26 cellular contexts compared by ENCODE assay signal in the genomic region with DNA sequence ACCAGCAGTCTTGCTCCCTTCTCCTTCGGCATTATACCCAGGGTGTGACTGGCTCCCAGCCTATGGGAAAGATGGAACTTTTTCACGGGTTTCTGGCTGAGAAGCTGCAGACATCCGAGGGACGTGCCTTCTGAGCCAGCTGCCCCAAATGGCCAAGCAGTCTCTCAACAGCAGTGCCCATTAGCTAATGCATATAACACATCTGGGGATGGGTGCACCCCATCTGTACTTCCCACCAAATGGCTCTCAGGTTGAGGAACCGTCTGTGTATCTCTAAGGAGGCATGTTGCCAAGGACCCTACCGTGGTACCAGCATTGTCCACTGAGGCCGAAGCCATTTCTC.
"Had no signal": no experiment of that assay in that cellular context is flagged by ENCODE, and none has a peak within 500 bp of the region (broad histone marks: within the 10 kb centered on the region; RNA-seq: fewer than 3 reads in every experiment).

No MANE protein-coding gene starts in this region.

- H3K36me3 Mint-ChIP-seq: activated CD8-positive, alpha-beta memory T cell treated with anti-CD3 and anti-CD28 coated beads, Interleukin-2, amount 10 ng/mL, durations not matched to agents 7 days and 5 days; activated naive CD8-positive, alpha-beta T cell treated with anti-CD3 and anti-CD28 coated beads, Interleukin-2, amount 10 ng/mL, durations not matched to agents 7 days and 5 days; brain; WTC11 had no signal

- H3K27ac Mint-ChIP-seq: activated CD8-positive, alpha-beta memory T cell treated with anti-CD3 and anti-CD28 coated beads, Interleukin-2, amount 10 ng/mL, durations not matched to agents 7 days and 5 days; activated CD8-positive, alpha-beta T cell treated with anti-CD3 and anti-CD28 coated beads for 36 hours; activated naive CD4-positive, alpha-beta T cell treated with anti-CD3 and anti-CD28 coated beads for 36 hours; activated naive CD8-positive, alpha-beta T cell treated with anti-CD3 and anti-CD28 coated beads, Interleukin-2, amount 10 ng/mL, durations not matched to agents 7 days and 5 days; WTC11 had no signal

- H3K9me3 Mint-ChIP-seq: activated CD8-positive, alpha-beta T cell treated with anti-CD3 and anti-CD28 coated beads for 36 hours; activated naive CD4-positive, alpha-beta T cell treated with anti-CD3 and anti-CD28 coated beads for 36 hours; activated naive CD8-positive, alpha-beta T cell treated with anti-CD3 and anti-CD28 coated beads, Interleukin-2, amount 10 ng/mL, durations not matched to agents 7 days and 5 days; nephron; WTC11 had no signal

- H3K4me1 ChIP-seq: psoas muscle had no signal

- H3K4me3 ChIP-seq: ascending aorta, cardiac muscle cell, coronary artery, dorsolateral prefrontal cortex, gastroesophageal sphincter, hepatocyte, pancreas, psoas muscle, tibial nerve had no signal

- H3K9me3 ChIP-seq: ascending aorta, gastroesophageal sphincter, neutrophil, pancreas, psoas muscle, tibial nerve had no signal

- ATAC-seq: activated CD8-positive, alpha-beta memory T cell treated with anti-CD3 and anti-CD28 coated beads, Interleukin-2, amount 10 ng/mL, durations not matched to agents 7 days and 5 days; activated CD8-positive, alpha-beta T cell treated with anti-CD3 and anti-CD28 coated beads for 36 hours; gastroesophageal sphincter had no signal

- H3K27ac ChIP-seq: ascending aorta, cardiac muscle cell, coronary artery, gastroesophageal sphincter, hepatocyte, neutrophil, psoas muscle had no signal

- H3K27me3 ChIP-seq: ascending aorta, cardiac muscle cell, dorsolateral prefrontal cortex, hepatocyte, neutrophil, pancreas, tibial nerve had no signal

- H3K4me3 Mint-ChIP-seq: activated CD8-positive, alpha-beta memory T cell treated with anti-CD3 and anti-CD28 coated beads, Interleukin-2, amount 10 ng/mL, durations not matched to agents 7 days and 5 days; activated CD8-positive, alpha-beta T cell treated with anti-CD3 and anti-CD28 coated beads for 36 hours; activated naive CD4-positive, alpha-beta T cell treated with anti-CD3 and anti-CD28 coated beads for 36 hours; activated naive CD8-positive, alpha-beta T cell treated with anti-CD3 and anti-CD28 coated beads, Interleukin-2, amount 10 ng/mL, durations not matched to agents 7 days and 5 days; brain; nephron; WTC11 had no signal

- H3K4me1 Mint-ChIP-seq: activated CD8-positive, alpha-beta memory T cell treated with anti-CD3 and anti-CD28 coated beads, Interleukin-2, amount 10 ng/mL, durations not matched to agents 7 days and 5 days; brain had no signal

- H3K27me3 Mint-ChIP-seq: activated CD8-positive, alpha-beta T cell treated with anti-CD3 and anti-CD28 coated beads for 36 hours; activated naive CD8-positive, alpha-beta T cell treated with anti-CD3 and anti-CD28 coated beads, Interleukin-2, amount 10 ng/mL, durations not matched to agents 7 days and 5 days; brain had no signal

- H3K36me3 ChIP-seq: ascending aorta, cardiac muscle cell, gastroesophageal sphincter, neutrophil, pancreas, tibial nerve had no signal

- DNase-seq: activated CD4-positive, alpha-beta T cell treated with anti-CD3 and anti-CD28 coated beads, Interleukin-2, amount 50 U/mL, for 1 hour; activated CD8-positive, alpha-beta memory T cell treated with anti-CD3 and anti-CD28 coated beads, Interleukin-2, amount 10 ng/mL, durations not matched to agents 7 days and 5 days; activated CD8-positive, alpha-beta T cell treated with anti-CD3 and anti-CD28 coated beads for 36 hours; activated effector memory CD4-positive, alpha-beta T cell treated with Interleukin-2 at 50 U/mL for 16 hours; activated naive CD4-positive, alpha-beta T cell treated with anti-CD3 and anti-CD28 coated beads for 36 hours; activated naive CD8-positive, alpha-beta T cell treated with anti-CD3 and anti-CD28 coated beads, Interleukin-2, amount 10 ng/mL, durations not matched to agents 7 days and 5 days; activated T-cell treated with anti-CD3 and anti-CD28 coated beads for 4 hours; dorsolateral prefrontal cortex; effector memory CD4-positive, alpha-beta T cell; islet precursor cell; left ventricle myocardium superior; psoas muscle; stimulated activated CD4-positive, alpha-beta T cell treated with anti-CD3 and anti-CD28 coated beads, Interleukin-15, amount 100 ng/mL, for 24 hours; stimulated activated naive CD4-positive, alpha-beta T cell treated with Interleukin-2 at 50 U/mL for 16 hours; T-helper 2 cell had no signal
